In genomic region chr16:54633943-54634362, GRCh38 we compare ENCODE assay signal across 1 cellular context.
TF ChIP-seq lines count a peak whose summit lies in the region.

No MANE protein-coding gene starts in this region.

TF ChIP-seq in K562, 482 proteins besides CTCF, POLR2A, EP300 and RAD21 (continued from another document and continues in another):
- TF ChIP-seq MGA (IDR thresholded peaks at IDR 0.05) (0 out of 2 replicates have a peak, but pooled peaks have one; percentile 31), CXXC5 (CRISPR knock-in tag; IDR thresholded peaks at IDR 0.05) (peak; percentile 25; the same call in 1 of the 2 replicates), SMC3 (conservative IDR thresholded peaks at IDR 0.05; ENCODE audit: insufficient read depth, low read depth, low read length) (peak; percentile 45; the same call in 1 of the 2 replicates), CBX3 (IDR thresholded peaks at IDR 0.05; ENCODE audit: borderline replicate concordance in 1 of 2, low read length in 2 of 2) (0 out of 3 replicates have a peak, but pooled peaks of 1 of the 2 experiments have one; percentile 25), CBFB (CRISPR knock-in tag; IDR thresholded peaks at IDR 0.05) (no peak), COPS2 (conservative IDR thresholded peaks at IDR 0.05) (no peak), OTX1 (CRISPR knock-in tag; IDR thresholded peaks at IDR 0.05) (no peak), CBX1 (IDR thresholded peaks at IDR 0.05; ENCODE audit: low read depth) (peak; percentile 77; the same call in 1 of the 2 replicates), PHF20 (IDR thresholded peaks at IDR 0.05; ENCODE audit: partially characterized antibody) (no peak), EHMT2 (IDR thresholded peaks at IDR 0.05) (peak; percentile 87; the same call in 1 of the 2 replicates), NR3C1 (CRISPR knock-in tag; IDR thresholded peaks at IDR 0.05) (no peak), E2F1 (CRISPR knock-in tag; IDR thresholded peaks at IDR 0.05) (no peak), TAL1 (IDR thresholded peaks at IDR 0.05) (no peak), SMARCC2 (IDR thresholded peaks at IDR 0.05; ENCODE audit: low read depth) (no peak), YY1 (IDR thresholded peaks at IDR 0.05; ENCODE audit: borderline replicate concordance in 1 of 3, control insufficient read depth in 1 of 3, extremely low read depth in 1 of 3, insufficient read depth in 3 of 3, insufficient read length in 1 of 3, insufficient replicate concordance in 2 of 3, low read depth in 1 of 3, low read length in 2 of 3) (peak; percentile 44 to 96 (median 58)), CHD7 (IDR thresholded peaks at IDR 0.05; ENCODE audit: low read depth, low read length) (no peak), NR2F6 (CRISPR knock-in tag; IDR thresholded peaks at IDR 0.05) (no peak), FIP1L1 (IDR thresholded peaks at IDR 0.05; ENCODE audit: low read depth, low read length, poor library complexity, severe bottlenecking) (no peak), CEBPG (CRISPR knock-in tag; IDR thresholded peaks at IDR 0.05) (no peak), CEBPG (tag; conservative IDR thresholded peaks at IDR 0.05 in 1 of 2, IDR thresholded peaks at IDR 0.05 in 1 of 2) (no peak), L3MBTL2 (IDR thresholded peaks at IDR 0.05) (peak; percentile 79), GATAD2A (IDR thresholded peaks at IDR 0.05) (no peak)
- TF ChIP-seq, protein P1, sequence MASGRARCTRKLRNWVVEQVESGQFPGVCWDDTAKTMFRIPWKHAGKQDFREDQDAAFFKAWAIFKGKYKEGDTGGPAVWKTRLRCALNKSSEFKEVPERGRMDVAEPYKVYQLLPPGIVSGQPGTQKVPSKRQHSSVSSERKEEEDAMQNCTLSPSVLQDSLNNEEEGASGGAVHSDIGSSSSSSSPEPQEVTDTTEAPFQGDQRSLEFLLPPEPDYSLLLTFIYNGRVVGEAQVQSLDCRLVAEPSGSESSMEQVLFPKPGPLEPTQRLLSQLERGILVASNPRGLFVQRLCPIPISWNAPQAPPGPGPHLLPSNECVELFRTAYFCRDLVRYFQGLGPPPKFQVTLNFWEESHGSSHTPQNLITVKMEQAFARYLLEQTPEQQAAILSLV (tag; IDR thresholded peaks at IDR 0.05) = 0 out of 2 replicates have a peak, but pooled peaks have one; percentile 11
- TF ChIP-seq, protein P2, sequence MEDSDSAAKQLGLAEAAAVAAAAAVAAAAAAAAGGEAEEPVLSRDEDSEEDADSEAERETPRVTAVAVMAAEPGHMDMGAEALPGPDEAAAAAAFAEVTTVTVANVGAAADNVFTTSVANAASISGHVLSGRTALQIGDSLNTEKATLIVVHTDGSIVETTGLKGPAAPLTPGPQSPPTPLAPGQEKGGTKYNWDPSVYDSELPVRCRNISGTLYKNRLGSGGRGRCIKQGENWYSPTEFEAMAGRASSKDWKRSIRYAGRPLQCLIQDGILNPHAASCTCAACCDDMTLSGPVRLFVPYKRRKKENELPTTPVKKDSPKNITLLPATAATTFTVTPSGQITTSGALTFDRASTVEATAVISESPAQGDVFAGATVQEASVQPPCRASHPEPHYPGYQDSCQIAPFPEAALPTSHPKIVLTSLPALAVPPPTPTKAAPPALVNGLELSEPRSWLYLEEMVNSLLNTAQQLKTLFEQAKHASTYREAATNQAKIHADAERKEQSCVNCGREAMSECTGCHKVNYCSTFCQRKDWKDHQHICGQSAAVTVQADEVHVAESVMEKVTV (CRISPR knock-in tag; IDR thresholded peaks at IDR 0.05) = peak; percentile 38; the same call in 1 of the 2 replicates
- TF ChIP-seq, protein P3, sequence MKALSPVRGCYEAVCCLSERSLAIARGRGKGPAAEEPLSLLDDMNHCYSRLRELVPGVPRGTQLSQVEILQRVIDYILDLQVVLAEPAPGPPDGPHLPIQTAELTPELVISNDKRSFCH (CRISPR knock-in tag; IDR thresholded peaks at IDR 0.05) = no peak
- TF ChIP-seq, protein P3 (tag; IDR thresholded peaks at IDR 0.05) = no peak
